In genomic region chr10:78741541-78741940, GRCh38 we compare ENCODE assay signal across 17 cellular contexts.
DNase-seq lines count a peak whose midpoint lies in the region; ATAC-seq and TF ChIP-seq lines count a peak whose summit lies in the region.
"Had no signal": no experiment of that assay in that cellular context is flagged by ENCODE, and none has a peak within 500 bp of the region (broad histone marks: within the 10 kb centered on the region; RNA-seq: fewer than 3 reads in every experiment).

No MANE protein-coding gene starts in this region.

- DNase-seq in KBM-7 (peak; percentile 54), endothelial cell (ENCODE audit: low spot score) (no peak), mesenteric fat pad (ENCODE audit: low spot score) (peak; percentile 65), left lung (no peak), NCI-H146 treated with DMSO at 0.1 percent for 48 hours (lab: John Stamatoyannopoulos, UW; ENCODE audit: unreplicated experiment) (no peak)
- DNase-seq in activated CD4-positive, CD25-positive, alpha-beta regulatory T cell treated with anti-CD3 and anti-CD28 coated beads, Interleukin-2, amount 50 U/mL, for 72 hours = no peak
- DNase-seq: activated CD8-positive, alpha-beta T cell treated with anti-CD3 and anti-CD28 coated beads for 36 hours; activated T-cell treated with anti-CD3 and anti-CD28 coated beads, Interleukin-2, amount 50 U/mL, for 48 hours; CD4-positive, alpha-beta T cell; HFFc6; islet precursor cell; NCI-H2081 treated with DMSO at 0.1 percent for 48 hours; NCI-H69 had no signal

- in situ Hi-C loops in KBM-7 (cut with MboI; ENCODE audit: low pct_unique_long_range_greater_than_20kb, low sequenced_read_pairs) = no loop called here

- H3K36me3 Mint-ChIP-seq in endothelial cell (ENCODE audit: low read depth, unreplicated experiment) = no peaks in the 10 kb centered on the region
- H3K36me3 Mint-ChIP-seq: stimulated activated effector memory CD8-positive, alpha-beta T cell treated with anti-CD3 and anti-CD28 coated beads, Interleukin-12 subunit alpha, Interleukin-12 subunit beta, amount 100 ng/mL, for 72 hours had no signal

- peak overlapping the region in 8 of 11 experiments; percentile 43 to 85 (median 82); a peak in 13 of 22 replicates for H3K27ac ChIP-seq in BLaER1 treated with 17β-estradiol and CSF1 and Interleukin-3, amounts not matched to agents 10 nM and 100 nM
- H3K27ac ChIP-seq in left lung = no peak overlapping the region
- H3K27ac ChIP-seq: ovary had no signal

- peaks cover 37% of the 10 kb centered on the region for H3K4me1 Mint-ChIP-seq in endothelial cell (ENCODE audit: unreplicated experiment)
- H3K4me1 Mint-ChIP-seq: stimulated activated effector memory CD8-positive, alpha-beta T cell treated with anti-CD3 and anti-CD28 coated beads, Interleukin-12 subunit alpha, Interleukin-12 subunit beta, amount 100 ng/mL, for 72 hours had no signal

- intact Hi-C loops in left lung (cut with DNase I) = no loop called here

- H3K9ac ChIP-seq in BLaER1 treated with 17β-estradiol and CSF1 and Interleukin-3, amounts not matched to agents 10 nM and 100 nM = peak overlapping the region in 6 of 11 experiments; percentile 16 to 65 (median 34); a peak in 6 of 22 replicates

- no peak for TF ChIP-seq CTCF in endothelial cell (IDR thresholded peaks at IDR 0.05; ENCODE audit: unreplicated experiment)
- no peak for TF ChIP-seq CTCF in left lung (IDR thresholded peaks at IDR 0.05)

- H3K27me3 ChIP-seq in BLaER1 treated with 17β-estradiol and CSF1 and Interleukin-3, amounts not matched to agents 10 nM and 100 nM = peaks cover 0 to 59% (median 34%) of the 10 kb centered on the region in 11 experiments; a peak in 17 of 22 replicates
- H3K27me3 ChIP-seq in left lung = no peaks in the 10 kb centered on the region
- H3K27me3 ChIP-seq: ovary had no signal

- H3K27ac Mint-ChIP-seq in endothelial cell (ENCODE audit: unreplicated experiment) = peak overlapping the region; percentile 58
- H3K27ac Mint-ChIP-seq: activated CD8-positive, alpha-beta T cell treated with anti-CD3 and anti-CD28 coated beads for 36 hours; CD4-positive, alpha-beta T cell; HFFc6; stimulated activated effector memory CD8-positive, alpha-beta T cell treated with anti-CD3 and anti-CD28 coated beads, Interleukin-12 subunit alpha, Interleukin-12 subunit beta, amount 100 ng/mL, for 72 hours had no signal

- H3K4me2 ChIP-seq in BLaER1 treated with 17β-estradiol and CSF1 and Interleukin-3, amounts not matched to agents 10 nM and 100 nM = peak overlapping the region; percentile 73 to 93 (median 83)

- peaks cover 3% of the 10 kb centered on the region for H3K27me3 Mint-ChIP-seq in endothelial cell (ENCODE audit: unreplicated experiment)

- H3K4me3 Mint-ChIP-seq in endothelial cell (ENCODE audit: unreplicated experiment) = no peak overlapping the region
- H3K4me3 Mint-ChIP-seq: activated CD8-positive, alpha-beta T cell treated with anti-CD3 and anti-CD28 coated beads for 36 hours; CD4-positive, alpha-beta T cell; HFFc6; stimulated activated effector memory CD8-positive, alpha-beta T cell treated with anti-CD3 and anti-CD28 coated beads, Interleukin-12 subunit alpha, Interleukin-12 subunit beta, amount 100 ng/mL, for 72 hours had no signal

- peak overlapping the region in 4 of 10 experiments; percentile 7 to 12 (median 10); a peak in 3 of 20 replicates for H3K4me3 ChIP-seq in BLaER1 treated with 17β-estradiol and CSF1 and Interleukin-3, amounts not matched to agents 10 nM and 100 nM
- H3K4me3 ChIP-seq in left lung = no peak overlapping the region
- H3K4me3 ChIP-seq: ovary had no signal

- H3K36me3 ChIP-seq in BLaER1 treated with 17β-estradiol and CSF1 and Interleukin-3, amounts not matched to agents 10 nM and 100 nM = no peaks in the 10 kb centered on the region
- H3K36me3 ChIP-seq in left lung = no peaks in the 10 kb centered on the region
- H3K36me3 ChIP-seq: ovary had no signal

- peaks cover 39 to 64% (median 49%) of the 10 kb centered on the region in 10 experiments for H3K4me1 ChIP-seq in BLaER1 treated with 17β-estradiol and CSF1 and Interleukin-3, amounts not matched to agents 10 nM and 100 nM
- peaks cover 4 to 26% of the 10 kb centered on the region in 2 donors for H3K4me1 ChIP-seq in left lung

- H3K9me3 ChIP-seq in BLaER1 treated with 17β-estradiol and CSF1 and Interleukin-3, amounts not matched to agents 10 nM and 100 nM (replicated peaks in 1 of 11) = no peaks in the 10 kb centered on the region
- no peaks in the 10 kb centered on the region for H3K9me3 ChIP-seq in left lung
- H3K9me3 ChIP-seq: ovary had no signal

- H3K9me3 Mint-ChIP-seq in endothelial cell (ENCODE audit: unreplicated experiment) = no peaks in the 10 kb centered on the region
- H3K9me3 Mint-ChIP-seq: activated CD8-positive, alpha-beta T cell treated with anti-CD3 and anti-CD28 coated beads for 36 hours; CD4-positive, alpha-beta T cell; HFFc6; stimulated activated effector memory CD8-positive, alpha-beta T cell treated with anti-CD3 and anti-CD28 coated beads, Interleukin-12 subunit alpha, Interleukin-12 subunit beta, amount 100 ng/mL, for 72 hours had no signal

- H4K20me1 ChIP-seq in BLaER1 treated with 17β-estradiol and CSF1 and Interleukin-3, amounts not matched to agents 10 nM and 100 nM = peaks cover 0 to 6% (median 0%) of the 10 kb centered on the region in 11 experiments; a peak in 1 of 22 replicates

- ATAC-seq in left lung = no peak
- no peak for ATAC-seq in GM21717 (IDR thresholded peaks at IDR 0.05; ENCODE audit: unreplicated experiment)
- ATAC-seq: activated CD8-positive, alpha-beta T cell treated with anti-CD3 and anti-CD28 coated beads for 36 hours; stimulated activated effector memory CD8-positive, alpha-beta T cell treated with anti-CD3 and anti-CD28 coated beads, Interleukin-12 subunit alpha, Interleukin-12 subunit beta, amount 100 ng/mL, for 72 hours had no signal

Comparison
In these comparisons a context has a peak if more than half of its experiments do, and no peak if none do; other contexts are left out.
1. H3K27ac ChIP-seq: peak in BLaER1 treated with 17β-estradiol and CSF1 and Interleukin-3, amounts not matched to agents 10 nM and 100 nM (8 of 11); none in left lung (0 of 2).
2. DNase-seq: peak in KBM-7 (single experiment) and mesenteric fat pad (single experiment); none in endothelial cell (single experiment), left lung (0 of 2), NCI-H146 treated with DMSO at 0.1 percent for 48 hours (single experiment) and activated CD4-positive, CD25-positive, alpha-beta regulatory T cell treated with anti-CD3 and anti-CD28 coated beads, Interleukin-2, amount 50 U/mL, for 72 hours (single experiment).